ENCODE assay signal across 8 cellular contexts in the genomic region with DNA sequence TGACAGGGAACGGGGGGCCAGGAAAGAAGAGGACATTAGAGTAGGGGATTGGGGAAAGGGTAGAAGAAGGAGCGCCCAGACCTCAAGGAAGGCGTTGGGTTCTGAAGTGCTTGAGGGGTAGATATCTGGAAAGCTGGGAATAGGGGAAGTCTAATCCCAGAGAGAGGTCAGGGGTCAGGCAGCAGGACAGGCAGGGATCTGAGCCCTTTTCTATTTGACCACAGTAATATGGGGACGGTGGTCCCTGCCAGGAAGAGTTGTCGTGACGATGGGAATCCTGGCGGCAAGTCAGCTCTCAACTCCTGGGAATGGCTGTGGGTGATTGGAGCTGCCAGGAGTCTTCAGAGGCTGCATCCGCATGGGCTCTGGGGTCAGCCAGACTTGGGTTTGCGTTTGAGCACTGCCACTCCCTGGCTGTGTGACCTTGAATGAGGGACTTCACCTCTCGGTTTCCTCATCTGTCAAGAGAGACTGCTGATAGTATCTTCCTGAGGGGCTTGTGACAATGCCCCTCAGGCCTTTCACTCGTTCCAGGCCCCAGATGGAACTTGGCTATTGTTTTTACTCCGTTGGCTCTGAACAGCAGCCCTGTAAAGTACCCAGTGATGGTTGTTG. TPM values are rescaled to one million over a fixed set of nuclear protein-coding genes. Genes with fewer than 3 reads are reported as not detected.
DNase-seq lines count a peak whose midpoint lies in the region; ATAC-seq and TF ChIP-seq lines count a peak whose summit lies in the region.

No MANE protein-coding gene starts in this region.

- H3K27ac ChIP-seq in A673 (ENCODE audit: low read depth, low read length, poor library complexity, severe bottlenecking), result peak overlapping the region; percentile 92

- intact Hi-C loops in A673 (cut with micrococcal nuclease; ENCODE audit: unreplicated experiment), result loop anchor here (5.0 to 10.0 kb wide), 2 partner anchors 99 to 157 kb away; a partner anchor contains a TSS

- no TSS peak for BruUV-seq in A673 (replicated peaks; lab: Mats Ljungman, UMichigan)

- H3K9me3 Mint-ChIP-seq in IgD-negative memory B cell (no peaks in the 10 kb centered on the region), chondrocyte (ENCODE audit: low read depth) (no peaks in the 10 kb centered on the region)

- CTCF ChIA-PET in A673 (lab: Charles Lee), result no interaction called here

- no peak for DNase-seq in A673 (ENCODE audit: low spot score)
- no peak for DNase-seq in chondrocyte (ENCODE audit: low spot score)
- no peak for DNase-seq in NCI-H2081 treated with DMSO at 0.1 percent for 48 hours (lab: John Stamatoyannopoulos, UW)
- no peak for DNase-seq in HUDEP-2 (lab: John Stamatoyannopoulos, UW; ENCODE audit: unreplicated experiment in 76 of 76)
- DNase-seq in amygdala (lab: John Stamatoyannopoulos, UW), result no peak

- no peaks in the 10 kb centered on the region for H3K36me3 ChIP-seq in A673 (ENCODE audit: insufficient read depth, low read length, poor library complexity, severe bottlenecking)

- H3K27me3 Mint-ChIP-seq in IgD-negative memory B cell (no peaks in the 10 kb centered on the region), chondrocyte (ENCODE audit: low read depth) (no peaks in the 10 kb centered on the region)

- POLR2A ChIA-PET in A673 (lab: Charles Lee; ENCODE audit: low non-redundant PET), result no interaction called here

- no peak for ATAC-seq in GM18907 (IDR thresholded peaks at IDR 0.05; ENCODE audit: unreplicated experiment)

- H3K27ac Mint-ChIP-seq in IgD-negative memory B cell (no peak overlapping the region), chondrocyte (ENCODE audit: unreplicated experiment) (peak overlapping the region; percentile 88)

- no peaks in the 10 kb centered on the region for H3K9me3 ChIP-seq in A673 (ENCODE audit: low read depth, low read length, poor library complexity, severe bottlenecking)
- H3K9me3 ChIP-seq in mononuclear cell (ENCODE audit: low read depth, low read length), result no peaks in the 10 kb centered on the region

- H3K4me1 Mint-ChIP-seq in IgD-negative memory B cell, result peaks cover 4 to 27% (median 25%) of the 10 kb centered on the region in 3 donors
- H3K4me1 Mint-ChIP-seq in chondrocyte (ENCODE audit: low read depth), result peaks cover 47% of the 10 kb centered on the region

- TF ChIP-seq CTCF in A673 (conservative IDR thresholded peaks at IDR 0.05; ENCODE audit: low read depth, low read length) (no peak), chondrocyte (IDR thresholded peaks at IDR 0.05) (no peak)

- H3K27me3 ChIP-seq in A673 (replicated peaks; ENCODE audit: insufficient read depth, low read depth, low read length, poor library complexity) (no peaks in the 10 kb centered on the region), mononuclear cell (ENCODE audit: insufficient read depth, low read length) (no peaks in the 10 kb centered on the region)

- H3K36me3 Mint-ChIP-seq in IgD-negative memory B cell (no peaks in the 10 kb centered on the region), chondrocyte (ENCODE audit: low read depth) (peaks cover 2% of the 10 kb centered on the region)

- H3K4me3 Mint-ChIP-seq in IgD-negative memory B cell (peak overlapping the region; percentile 81 to 96 (median 88)), chondrocyte (ENCODE audit: unreplicated experiment) (peak overlapping the region; percentile 97)

- H3K4me3 ChIP-seq in A673 (ENCODE audit: low read depth, low read length, poor library complexity, severe bottlenecking) (peak overlapping the region; percentile 99), mononuclear cell (ENCODE audit: low read length) (peak overlapping the region; percentile 75)

- H3K4me1 ChIP-seq in A673 (ENCODE audit: insufficient read depth, low read length, poor library complexity, severe bottlenecking) (peaks cover 15% of the 10 kb centered on the region), mononuclear cell (ENCODE audit: insufficient read depth, low read length) (peaks cover 26% of the 10 kb centered on the region)

RNA-seq across cellular contexts. Expression of a gene that starts 1.3 kb away (rescaled TPM):
- 80.1 and 98.5 TPM in 2 replicates for total RNA-seq in A673 (2021)
- polyA plus RNA-seq in IgD-negative memory B cell, result 6.5 TPM
- total RNA-seq in chondrocyte, result 144 to 149 TPM (median 146 TPM) in 3 replicates
- 30.2 TPM for total RNA-seq in mononuclear cell

RNA-seq across cellular contexts. Expression of a gene that starts 5.0 kb away (rescaled TPM):
- not detected in 2 replicates for total RNA-seq in A673 (2021)
- polyA plus RNA-seq in IgD-negative memory B cell, result 0.15 TPM
- not detected in 3 replicates for total RNA-seq in chondrocyte
- total RNA-seq in mononuclear cell, result 0.31 TPM

RNA-seq across cellular contexts. Expression of a gene that starts 45.0 kb away (rescaled TPM):
- total RNA-seq in A673 (2021), result 53.0 and 64.3 TPM in 2 replicates
- polyA plus RNA-seq in IgD-negative memory B cell, result 6.6 TPM
- 10.2 to 19.8 TPM (median 10.8 TPM) in 3 replicates for total RNA-seq in chondrocyte
- 4.6 TPM for total RNA-seq in mononuclear cell

RNA-seq across cellular contexts. Expression of a gene that starts 50.0 kb away (rescaled TPM):
- total RNA-seq in A673 (2021) (93.0 and 111 TPM in 2 replicates), chondrocyte (40.0 to 44.6 TPM (median 40.1 TPM) in 3 replicates), mononuclear cell (15.1 TPM)
- 54.7 TPM for polyA plus RNA-seq in IgD-negative memory B cell
